In genomic region chr6:35795453-35796071, GRCh38 we compare ENCODE assay signal across 27 cellular contexts. TPM values are rescaled to one million over a fixed set of nuclear protein-coding genes. Genes with fewer than 3 reads are reported as not detected.
A peak's percentile ranks its signal among the peaks of the same experiment; 100 is the strongest.
DNase-seq lines count a peak whose midpoint lies in the region; ATAC-seq, FAIRE-seq and TF ChIP-seq lines count a peak whose summit lies in the region.
"Had no signal": no experiment of that assay in that cellular context is flagged by ENCODE, and none has a peak within 500 bp of the region (broad histone marks: within the 10 kb centered on the region; RNA-seq: fewer than 3 reads in every experiment).

No MANE protein-coding gene starts in this region.

- TF ChIP-seq POLR2A in K562 (conservative IDR thresholded peaks at IDR 0.05), result no peak

- DNase-seq in H7 (peak; percentile 36), K562 (ENCODE audit: extremely low read depth in 1 of 4, low spot score in 3 of 4) (peak in 3 of 4 experiments; percentile 17 to 21 (median 19)), upper lobe of right lung (no peak), NCI-H774 (lab: John Stamatoyannopoulos, UW) (no peak), DMS153 treated with DMSO at 0.1 percent for 48 hours (lab: John Stamatoyannopoulos, UW; ENCODE audit: unreplicated experiment) (no peak)
- no peak for DNase-seq in naive thymus-derived CD4-positive, alpha-beta T cell
- no peak for DNase-seq in stimulated activated CD4-positive, alpha-beta T cell treated with anti-CD3 and anti-CD28 coated beads, Interleukin-1b, Interleukin-23, amount 100 ng/mL, for 48 hours
- DNase-seq: C1 segment of cervical spinal cord; Caco-2; CD4-positive, alpha-beta memory T cell; DMS79; EL; GM23248; HCEC 1CT; Karpas-422; NCI-H1092 treated with DMSO at 0.1 percent for 48 hours; NCI-H1436 treated with DMSO at 0.1 percent for 48 hours; NCI-H1930; NCI-H2107; NCI-H446; NCI-H524 treated with DMSO at 0.1 percent for 48 hours; NCI-H82; NK-92 treated with Interleukin-12 subunit alpha and Interleukin-12 subunit beta, amount 100 ng/mL, for 24 hours; Right ventricle myocardium superior; RPMI8226 had no signal

- WGBS in K562 (ENCODE audit: insufficient coverage, low coverage, missing lambda C conversion rate), result 2% methylated on average over 11 of the region's 11 CpGs

- H3K9me3 Mint-ChIP-seq in naive thymus-derived CD4-positive, alpha-beta T cell, result peaks cover 0 to under 1% (median 0%) of the 10 kb centered on the region in 11 donors
- H3K9me3 Mint-ChIP-seq: CD4-positive, alpha-beta memory T cell had no signal

- no peak for ATAC-seq in K562
- ATAC-seq in naive thymus-derived CD4-positive, alpha-beta T cell, result peak; percentile 20
- peak; percentile 8 for ATAC-seq in upper lobe of right lung

- H3K27me3 ChIP-seq in H7 (ENCODE audit: control insufficient read depth, insufficient read depth, low read length) (peaks cover 2% of the 10 kb centered on the region; the same call in 1 of the 2 replicates), K562 (ENCODE audit: control insufficient read depth in 2 of 2, insufficient read depth in 2 of 2, low read length in 2 of 2) (peaks cover 27 to 70% of the 10 kb centered on the region in 2 experiments), upper lobe of right lung (peaks cover 16% of the 10 kb centered on the region)
- no peaks in the 10 kb centered on the region for H3K27me3 ChIP-seq in naive thymus-derived CD4-positive, alpha-beta T cell (ENCODE audit: control insufficient read depth in 2 of 2, insufficient read depth in 2 of 2, low read length in 2 of 2)

- H3K9me3 ChIP-seq in K562 (replicated peaks; ENCODE audit: control insufficient read depth, insufficient read depth, low read depth, low read length), result no peaks in the 10 kb centered on the region
- H3K9me3 ChIP-seq in naive thymus-derived CD4-positive, alpha-beta T cell (ENCODE audit: control insufficient read depth in 2 of 3, low read length in 3 of 3), result no peaks in the 10 kb centered on the region
- no peaks in the 10 kb centered on the region for H3K9me3 ChIP-seq in upper lobe of right lung
- H3K9me3 ChIP-seq: Caco-2, SJSA1 had no signal

- H2AFZ ChIP-seq in K562 (ENCODE audit: low read depth, low read length), result no peak overlapping the region
- H2AFZ ChIP-seq: GM23248 had no signal

- H3K9ac ChIP-seq in K562 (ENCODE audit: insufficient read depth in 1 of 2, low read depth in 2 of 2, low read length in 2 of 2), result no peak overlapping the region
- H3K9ac ChIP-seq: GM23248 had no signal

- H3K4me3 Mint-ChIP-seq in naive thymus-derived CD4-positive, alpha-beta T cell, result no peak overlapping the region
- H3K4me3 Mint-ChIP-seq: CD4-positive, alpha-beta memory T cell had no signal

- no peaks in the 10 kb centered on the region for H3K36me3 Mint-ChIP-seq in naive thymus-derived CD4-positive, alpha-beta T cell
- H3K36me3 Mint-ChIP-seq: CD4-positive, alpha-beta memory T cell had no signal

- in situ Hi-C loops in K562 (cut with MboI), result no loop called here

- CTCF ChIA-PET in K562 (lab: Yijun Ruan, JAX; ENCODE audit: low intra/inter-chr PET ratio), result no interaction called here
- CTCF ChIA-PET in naive thymus-derived CD4-positive, alpha-beta T cell (lab: Charles Lee), result no interaction called here

- peaks cover 1 to 16% (median 5%) of the 10 kb centered on the region in 5 donors for H3K27me3 Mint-ChIP-seq in naive thymus-derived CD4-positive, alpha-beta T cell

- TF ChIP-seq RAD21 in K562 (CRISPR knock-in tag; conservative IDR thresholded peaks at IDR 0.05 in 1 of 2, IDR thresholded peaks at IDR 0.05 in 1 of 2), result no peak

- H3K27ac ChIP-seq in K562 (ENCODE audit: extremely low read depth, low read depth, low read length) (no peak overlapping the region), upper lobe of right lung (no peak overlapping the region)
- H3K27ac ChIP-seq in naive thymus-derived CD4-positive, alpha-beta T cell (ENCODE audit: low read depth, low read length), result no peak overlapping the region
- H3K27ac ChIP-seq: GM23248, SJSA1 had no signal

- H3K79me2 ChIP-seq in K562 (ENCODE audit: control insufficient read depth, insufficient read depth, low read length), result no peaks in the 10 kb centered on the region

- H3K36me3 ChIP-seq in H7 (replicated peaks; ENCODE audit: control insufficient read depth, insufficient read depth, low read length) (no peaks in the 10 kb centered on the region), K562 (ENCODE audit: control insufficient read depth, insufficient read depth, low read length) (no peaks in the 10 kb centered on the region), upper lobe of right lung (no peaks in the 10 kb centered on the region)
- H3K36me3 ChIP-seq in naive thymus-derived CD4-positive, alpha-beta T cell (ENCODE audit: control insufficient read depth in 2 of 3, insufficient read depth in 3 of 3, low read length in 3 of 3), result no peaks in the 10 kb centered on the region
- H3K36me3 ChIP-seq: SJSA1 had no signal

- no TSS peak for BruUV-seq in K562 (replicated peaks; lab: Mats Ljungman, UMichigan)

- peaks cover 3% of the 10 kb centered on the region for H3K9me1 ChIP-seq in K562 (ENCODE audit: control insufficient read depth, insufficient read depth, low read length)

- H3K4me1 ChIP-seq in K562 (replicated peaks in 1 of 2; ENCODE audit: control insufficient read depth in 2 of 2, insufficient read depth in 2 of 2, low read length in 2 of 2) (no peaks in the 10 kb centered on the region), upper lobe of right lung (no peaks in the 10 kb centered on the region)
- no peaks in the 10 kb centered on the region for H3K4me1 ChIP-seq in naive thymus-derived CD4-positive, alpha-beta T cell (ENCODE audit: control insufficient read depth in 2 of 2, insufficient read depth in 2 of 2, low read length in 2 of 2)
- H3K4me1 ChIP-seq: SJSA1 had no signal

- TF ChIP-seq CTCF in K562 (IDR thresholded peaks at IDR 0.05 in 2 of 3, conservative IDR thresholded peaks at IDR 0.05 in 1 of 3; ENCODE audit: insufficient read depth in 2 of 3, low read depth in 1 of 3, low read length in 3 of 3) (no peak), upper lobe of right lung (IDR thresholded peaks at IDR 0.05) (no peak)

- no peak overlapping the region for H3K4me2 ChIP-seq in K562 (ENCODE audit: insufficient read depth, low read length)

- POLR2A ChIA-PET in K562 (lab: Yijun Ruan, JAX), result interaction anchor here (0.6 to 3.6 kb wide), 2 partner anchors 8 to 369 kb away, joined by 3 to 48 read pairs; no protein-coding TSS in a partner anchor
- POLR2A ChIA-PET in naive thymus-derived CD4-positive, alpha-beta T cell (lab: Charles Lee), result no interaction called here

- peak overlapping the region in 1 of 9 donors; percentile 74 for H3K27ac Mint-ChIP-seq in naive thymus-derived CD4-positive, alpha-beta T cell
- H3K27ac Mint-ChIP-seq: CD4-positive, alpha-beta memory T cell had no signal

- FAIRE-seq in K562 (lab: Jason Lieb, UNC), result no peak

- H3K4me1 Mint-ChIP-seq in naive thymus-derived CD4-positive, alpha-beta T cell, result peaks cover 0 to 2% (median 0%) of the 10 kb centered on the region in 7 donors
- H3K4me1 Mint-ChIP-seq: CD4-positive, alpha-beta memory T cell had no signal

- H4K20me1 ChIP-seq in K562 (replicated peaks; ENCODE audit: control insufficient read depth, insufficient read depth, low read length), result peaks cover 3% of the 10 kb centered on the region; the same call in 1 of the 2 replicates

- intact Hi-C loops in K562 (cut with micrococcal nuclease) (no loop called here), upper lobe of right lung (cut with DNase I) (no loop called here)
- intact Hi-C loops in naive thymus-derived CD4-positive, alpha-beta T cell (cut with micrococcal nuclease), result no loop called here

- H3K4me3 ChIP-seq in H7 (ENCODE audit: insufficient read depth, low read depth, low read length), result no peak overlapping the region
- no peak overlapping the region for H3K4me3 ChIP-seq in K562
- no peak overlapping the region for H3K4me3 ChIP-seq in naive thymus-derived CD4-positive, alpha-beta T cell (ENCODE audit: low read length)
- no peak overlapping the region for H3K4me3 ChIP-seq in upper lobe of right lung
- H3K4me3 ChIP-seq: GM23248, SJSA1 had no signal

- no peak for TF ChIP-seq EP300 in K562 (IDR thresholded peaks at IDR 0.05; ENCODE audit: low read length)

RNA-seq across cellular contexts. Expression of gene CLPS, which starts 1.6 kb away (rescaled TPM):
- not detected in 2 replicates for total RNA-seq in H7 (2014; rRNA removed; shearing (Covaris generic))
- total RNA-seq in K562 (2011; cell fraction: chromatin; rRNA removed; ENCODE audit: low replicate concordance), result not detected in 2 replicates
- not detected in 2 replicates for total RNA-seq in K562 (2011; cell fraction: nucleolus; rRNA removed)
- not detected in 2 replicates for total RNA-seq in K562 (2011; cell fraction: nucleoplasm; rRNA removed)
- not detected in 2 replicates for total RNA-seq in K562 (2014; rRNA removed)
- total RNA-seq in K562 (2014; rRNA removed; fragmentation: Illumina TruSeq; extraction: Trizol), result not detected in 2 replicates
- not detected in 2 replicates for total RNA-seq in K562 (2015; rRNA removed; fragmentation: Illumina TruSeq; extraction: Trizol)
- 2.4 and 2.9 TPM in 2 replicates for total RNA-seq in K562 (2021)
- polyA plus RNA-seq in K562 (2011; rRNA removed), result not detected in 2 replicates
- not detected in 2 replicates for polyA plus RNA-seq in K562 (2011; cell fraction: cytosol; rRNA removed)
- polyA plus RNA-seq in K562 (2011; cell fraction: nucleus; rRNA removed), result not detected in 2 replicates
- polyA plus RNA-seq in K562 (2012), result not detected in 2 replicates
- not detected in 2 replicates for polyA plus RNA-seq in K562 (2014; fragmentation: Illumina TruSeq; extraction: Trizol)
- polyA plus RNA-seq in K562 (2014; fragmentation: Nextera tagmentation; extraction: Ambion mirVana), result not detected
- polyA plus RNA-seq in K562 (2014; rRNA removed), result not detected in 2 replicates
- not detected in 2 replicates for polyA minus RNA-seq in K562 (2011; rRNA and poly(A)+ RNA removed)
- polyA minus RNA-seq in K562 (2011; cell fraction: cytosol; rRNA and poly(A)+ RNA removed), result not detected in 2 replicates
- not detected in 2 replicates for polyA minus RNA-seq in K562 (2011; cell fraction: nucleus; rRNA and poly(A)+ RNA removed)
- total RNA-seq in naive thymus-derived CD4-positive, alpha-beta T cell, result not detected
- not detected for polyA plus RNA-seq in naive thymus-derived CD4-positive, alpha-beta T cell
- total RNA-seq in upper lobe of right lung, result not detected
- total RNA-seq: A673; Caco-2; CD4-positive, alpha-beta memory T cell; GM23248; Right ventricle myocardium superior; SJSA1 had no signal
- polyA plus RNA-seq: CD4-positive, alpha-beta memory T cell; GM23248 had no signal

RNA-seq across cellular contexts. Expression of gene LHFPL5, which starts 9.6 kb away (rescaled TPM):
- not detected in 2 replicates for total RNA-seq in H7 (2014; rRNA removed; shearing (Covaris generic))
- total RNA-seq in K562 (2011; cell fraction: chromatin; rRNA removed; ENCODE audit: low replicate concordance), result not detected in 2 replicates
- total RNA-seq in K562 (2011; cell fraction: nucleolus; rRNA removed), result not detected in 2 replicates
- not detected in 2 replicates for total RNA-seq in K562 (2011; cell fraction: nucleoplasm; rRNA removed)
- total RNA-seq in K562 (2014; rRNA removed) (not detected in 2 replicates), K562 (2014; rRNA removed; fragmentation: Illumina TruSeq; extraction: Trizol) (not detected in 2 replicates), K562 (2015; rRNA removed; fragmentation: Illumina TruSeq; extraction: Trizol) (not detected in 2 replicates), K562 (2021) (not detected in 2 replicates), upper lobe of right lung (not detected)
- polyA plus RNA-seq in K562 (2011; rRNA removed) (not detected in 2 replicates), K562 (2014; fragmentation: Illumina TruSeq; extraction: Trizol) (not detected in 2 replicates), K562 (2014; fragmentation: Nextera tagmentation; extraction: Ambion mirVana) (not detected), K562 (2014; rRNA removed) (not detected in 2 replicates)
- polyA plus RNA-seq in K562 (2011; cell fraction: cytosol; rRNA removed), result not detected in 2 replicates
- polyA plus RNA-seq in K562 (2011; cell fraction: nucleus; rRNA removed), result not detected in 2 replicates
- not detected in 2 replicates for polyA plus RNA-seq in K562 (2012)
- not detected in 2 replicates for polyA minus RNA-seq in K562 (2011; rRNA and poly(A)+ RNA removed)
- not detected in 2 replicates for polyA minus RNA-seq in K562 (2011; cell fraction: cytosol; rRNA and poly(A)+ RNA removed)
- polyA minus RNA-seq in K562 (2011; cell fraction: nucleus; rRNA and poly(A)+ RNA removed), result not detected in 2 replicates
- total RNA-seq in naive thymus-derived CD4-positive, alpha-beta T cell, result not detected
- not detected for polyA plus RNA-seq in naive thymus-derived CD4-positive, alpha-beta T cell
- total RNA-seq: A673; Caco-2; CD4-positive, alpha-beta memory T cell; GM23248; Right ventricle myocardium superior; SJSA1 had no signal
- polyA plus RNA-seq: CD4-positive, alpha-beta memory T cell; GM23248 had no signal

RNA-seq across cellular contexts. Expression of gene CLPSL1, which starts 14.7 kb away (rescaled TPM):
- not detected in 2 replicates for total RNA-seq in H7 (2014; rRNA removed; shearing (Covaris generic))
- not detected in 2 replicates for total RNA-seq in K562 (2011; cell fraction: chromatin; rRNA removed; ENCODE audit: low replicate concordance)
- not detected in 2 replicates for total RNA-seq in K562 (2011; cell fraction: nucleolus; rRNA removed)
- total RNA-seq in K562 (2011; cell fraction: nucleoplasm; rRNA removed), result not detected in 2 replicates
- total RNA-seq in K562 (2014; rRNA removed) (not detected in 2 replicates), K562 (2014; rRNA removed; fragmentation: Illumina TruSeq; extraction: Trizol) (not detected in 2 replicates), K562 (2015; rRNA removed; fragmentation: Illumina TruSeq; extraction: Trizol) (not detected in 2 replicates), K562 (2021) (not detected in 2 replicates), upper lobe of right lung (not detected)
- polyA plus RNA-seq in K562 (2011; rRNA removed) (not detected in 2 replicates), K562 (2014; fragmentation: Illumina TruSeq; extraction: Trizol) (not detected in 2 replicates), K562 (2014; fragmentation: Nextera tagmentation; extraction: Ambion mirVana) (not detected), K562 (2014; rRNA removed) (not detected in 2 replicates)
- polyA plus RNA-seq in K562 (2011; cell fraction: cytosol; rRNA removed), result not detected in 2 replicates
- not detected in 2 replicates for polyA plus RNA-seq in K562 (2011; cell fraction: nucleus; rRNA removed)
- polyA plus RNA-seq in K562 (2012), result not detected in 2 replicates
- polyA minus RNA-seq in K562 (2011; rRNA and poly(A)+ RNA removed), result not detected in 2 replicates
- not detected in 2 replicates for polyA minus RNA-seq in K562 (2011; cell fraction: cytosol; rRNA and poly(A)+ RNA removed)
- not detected in 2 replicates for polyA minus RNA-seq in K562 (2011; cell fraction: nucleus; rRNA and poly(A)+ RNA removed)
- total RNA-seq in naive thymus-derived CD4-positive, alpha-beta T cell, result not detected
- not detected for polyA plus RNA-seq in naive thymus-derived CD4-positive, alpha-beta T cell
- total RNA-seq: A673; Caco-2; CD4-positive, alpha-beta memory T cell; GM23248; Right ventricle myocardium superior; SJSA1 had no signal
- polyA plus RNA-seq: CD4-positive, alpha-beta memory T cell; GM23248 had no signal

RNA-seq across cellular contexts. Expression of gene CLPSL2, which starts 19.2 kb away (rescaled TPM):
- total RNA-seq in H7 (2014; rRNA removed; shearing (Covaris generic)), result 4.2 and 10.8 TPM in 2 replicates
- total RNA-seq in K562 (2011; cell fraction: chromatin; rRNA removed; ENCODE audit: low replicate concordance), result not detected in 2 replicates
- not detected in 2 replicates for total RNA-seq in K562 (2011; cell fraction: nucleolus; rRNA removed)
- not detected in 2 replicates for total RNA-seq in K562 (2011; cell fraction: nucleoplasm; rRNA removed)
- total RNA-seq in K562 (2014; rRNA removed) (not detected in 2 replicates), K562 (2014; rRNA removed; fragmentation: Illumina TruSeq; extraction: Trizol) (not detected in 2 replicates), K562 (2015; rRNA removed; fragmentation: Illumina TruSeq; extraction: Trizol) (not detected in 2 replicates), K562 (2021) (not detected in 2 replicates), upper lobe of right lung (not detected)
- polyA plus RNA-seq in K562 (2011; rRNA removed) (not detected in 2 replicates), K562 (2014; fragmentation: Illumina TruSeq; extraction: Trizol) (not detected in 2 replicates), K562 (2014; fragmentation: Nextera tagmentation; extraction: Ambion mirVana) (not detected), K562 (2014; rRNA removed) (not detected in 2 replicates)
- polyA plus RNA-seq in K562 (2011; cell fraction: cytosol; rRNA removed), result not detected in 2 replicates
- not detected in 2 replicates for polyA plus RNA-seq in K562 (2011; cell fraction: nucleus; rRNA removed)
- not detected in 2 replicates for polyA plus RNA-seq in K562 (2012)
- polyA minus RNA-seq in K562 (2011; rRNA and poly(A)+ RNA removed), result not detected in 2 replicates
- not detected in 2 replicates for polyA minus RNA-seq in K562 (2011; cell fraction: cytosol; rRNA and poly(A)+ RNA removed)
- not detected in 2 replicates for polyA minus RNA-seq in K562 (2011; cell fraction: nucleus; rRNA and poly(A)+ RNA removed)
- not detected for total RNA-seq in naive thymus-derived CD4-positive, alpha-beta T cell
- not detected for polyA plus RNA-seq in naive thymus-derived CD4-positive, alpha-beta T cell
- total RNA-seq: A673; CD4-positive, alpha-beta memory T cell; GM23248; Right ventricle myocardium superior; SJSA1 had no signal
- polyA plus RNA-seq: CD4-positive, alpha-beta memory T cell; GM23248 had no signal

RNA-seq across cellular contexts. Expression of gene ARMC12, which starts 58.7 kb away (rescaled TPM):
- total RNA-seq in H7 (2014; rRNA removed; shearing (Covaris generic)), result 0.94 and 3.0 TPM in 2 replicates
- not detected in 2 replicates for total RNA-seq in K562 (2011; cell fraction: chromatin; rRNA removed; ENCODE audit: low replicate concordance)
- total RNA-seq in K562 (2011; cell fraction: nucleolus; rRNA removed), result 0.50 TPM in 1 of 2 replicates, not detected in the other
- not detected in 2 replicates for total RNA-seq in K562 (2011; cell fraction: nucleoplasm; rRNA removed)
- total RNA-seq in K562 (2014; rRNA removed) (0.09 TPM in 1 of 2 replicates, not detected in the other), K562 (2014; rRNA removed; fragmentation: Illumina TruSeq; extraction: Trizol) (0.36 TPM in 1 of 2 replicates, not detected in the other), K562 (2015; rRNA removed; fragmentation: Illumina TruSeq; extraction: Trizol) (not detected in 2 replicates), K562 (2021) (0.13 and 0.35 TPM in 2 replicates), upper lobe of right lung (0.52 TPM)
- polyA plus RNA-seq in K562 (2011; rRNA removed) (0.26 and 0.45 TPM in 2 replicates), K562 (2014; fragmentation: Illumina TruSeq; extraction: Trizol) (0.36 TPM in 1 of 2 replicates, not detected in the other), K562 (2014; fragmentation: Nextera tagmentation; extraction: Ambion mirVana) (under 1 TPM in 1 of 2 experiments, not detected in 1; 0.13 TPM), K562 (2014; rRNA removed) (0.58 TPM in 1 of 2 replicates, not detected in the other)
- 0.07 and 0.21 TPM in 2 replicates for polyA plus RNA-seq in K562 (2011; cell fraction: cytosol; rRNA removed)
- 1.4 TPM in 2 replicates for polyA plus RNA-seq in K562 (2011; cell fraction: nucleus; rRNA removed)
- 0.26 and 1.6 TPM in 2 replicates for polyA plus RNA-seq in K562 (2012)
- 0.18 and 0.46 TPM in 2 replicates for polyA minus RNA-seq in K562 (2011; rRNA and poly(A)+ RNA removed)
- polyA minus RNA-seq in K562 (2011; cell fraction: cytosol; rRNA and poly(A)+ RNA removed), result not detected in 2 replicates
- 0.27 TPM in 1 of 2 replicates, not detected in the other for polyA minus RNA-seq in K562 (2011; cell fraction: nucleus; rRNA and poly(A)+ RNA removed)
- total RNA-seq in naive thymus-derived CD4-positive, alpha-beta T cell, result 1 to 10 TPM in 4 of 5 experiments, under 1 TPM in 1; 0.78 to 1.8 (median 1.4) TPM
- 1 to 10 TPM; 1.0 to 1.2 TPM for polyA plus RNA-seq in naive thymus-derived CD4-positive, alpha-beta T cell
- total RNA-seq: Caco-2, GM23248, Right ventricle myocardium superior, SJSA1 had no signal

Comparison
In these comparisons a context has a peak if more than half of its experiments do, and no peak if none do; other contexts are left out.
1. DNase-seq: peak in H7 (single experiment) and K562 (3 of 4); none in naive thymus-derived CD4-positive, alpha-beta T cell (0 of 9), upper lobe of right lung (single experiment), NCI-H774 (single experiment), stimulated activated CD4-positive, alpha-beta T cell treated with anti-CD3 and anti-CD28 coated beads, Interleukin-1b, Interleukin-23, amount 100 ng/mL, for 48 hours (single experiment) and DMS153 treated with DMSO at 0.1 percent for 48 hours (single experiment).